Comparison of ENCODE assay signal across 25 cellular contexts in the genomic region with DNA sequence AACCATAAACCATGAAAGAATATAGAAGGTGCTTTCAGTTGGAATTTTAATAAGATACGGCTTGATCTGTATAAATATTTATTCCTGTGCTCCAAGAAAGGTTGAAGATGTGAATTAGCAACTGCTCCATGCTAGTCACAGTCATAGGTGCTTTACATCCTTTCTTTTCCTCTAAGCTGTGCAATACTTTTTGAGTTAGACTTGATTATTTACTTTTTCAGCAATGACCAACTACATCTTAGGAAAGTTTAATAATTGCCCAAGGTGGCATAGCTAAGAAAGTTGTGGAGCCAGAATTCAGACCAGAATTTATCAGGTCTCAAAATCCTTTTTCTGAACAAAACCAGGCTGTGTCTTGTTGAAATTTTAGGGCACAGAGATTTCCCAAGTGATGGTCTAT. TPM values are rescaled to one million over a fixed set of nuclear protein-coding genes. Genes with fewer than 3 reads are reported as not detected.
"Had no signal": no experiment of that assay in that cellular context is flagged by ENCODE, and none has a peak within 500 bp of the region (broad histone marks: within the 10 kb centered on the region; RNA-seq: fewer than 3 reads in every experiment).

No MANE protein-coding gene starts in this region.

- ATAC-seq: HepG2, K562 had no signal

- H3K4me3 ChIP-seq: K562 had no signal

- DNase-seq: MV-4-11, NCI-H1048, NCI-H1105, NCI-H1417, NCI-H1436 treated with DMSO at 0.1 percent for 48 hours, NCI-H1694, NCI-H187 treated with DMSO at 0.1 percent for 48 hours, NCI-H2029 treated with DMSO at 0.1 percent for 48 hours, NCI-H2171 treated with DMSO at 0.1 percent for 48 hours, NCI-H2227 treated with DMSO at 0.1 percent for 48 hours, NCI-H524, NCI-H526 treated with DMSO at 0.1 percent for 48 hours, NCI-H748 treated with DMSO at 0.1 percent for 48 hours, SHP77, SK-N-SH, SW 1271 had no signal

- H3K4me2 ChIP-seq: KMS-11, SK-N-SH had no signal

- H3K27ac ChIP-seq: KMS-11, RWPE1 had no signal

- H3K9ac ChIP-seq: KMS-11, SK-N-SH had no signal

- H3K9me3 ChIP-seq: SK-N-SH had no signal

RNA-seq across cellular contexts. Expression of a gene that starts 13.7 kb away (rescaled TPM):
- total RNA-seq: HepG2, LHCN-M2, MCF 10A, NCI-H460, SK-MEL-5 had no signal
- polyA plus RNA-seq: HepG2, IgD-negative memory B cell had no signal
